In genomic region chr5:158162479-158162878, GRCh38 we compare ENCODE assay signal across 15 cellular contexts.
DNase-seq lines count a peak whose midpoint lies in the region; ATAC-seq and TF ChIP-seq lines count a peak whose summit lies in the region.
"Had no signal": no experiment of that assay in that cellular context is flagged by ENCODE, and none has a peak within 500 bp of the region (broad histone marks: within the 10 kb centered on the region; RNA-seq: fewer than 3 reads in every experiment).

No MANE protein-coding gene starts in this region.

- no peak overlapping the region for H4K8ac ChIP-seq in mesendoderm (ENCODE audit: low read depth, low read length)

- H3K27ac Mint-ChIP-seq in GM23338 (no peak overlapping the region), endothelial cell (ENCODE audit: unreplicated experiment) (no peak overlapping the region)
- H3K27ac Mint-ChIP-seq: CD4-positive, CD25-positive, alpha-beta regulatory T cell had no signal

- H3K27me3 Mint-ChIP-seq in GM23338 (ENCODE audit: insufficient read depth, low read depth, poor library complexity) (peaks cover 13% of the 10 kb centered on the region), endothelial cell (ENCODE audit: unreplicated experiment) (peaks cover 3% of the 10 kb centered on the region)

- H3K27me3 ChIP-seq in GM23338 (ENCODE audit: insufficient read depth) (no peaks in the 10 kb centered on the region), mesendoderm (ENCODE audit: insufficient read depth, low read length, poor library complexity) (no peaks in the 10 kb centered on the region)
- H3K27me3 ChIP-seq: BLaER1 treated with 17β-estradiol and CSF1 and Interleukin-3, amounts not matched to agents 10 nM and 100 nM had no signal

- no peak overlapping the region for H2BK5ac ChIP-seq in mesendoderm (ENCODE audit: low read length)

- H3K27ac ChIP-seq in GM23338 (ENCODE audit: low read depth) (no peak overlapping the region), mesendoderm (ENCODE audit: low read depth, low read length) (peak overlapping the region; percentile 69)
- H3K27ac ChIP-seq: BLaER1 treated with 17β-estradiol and CSF1 and Interleukin-3, amounts not matched to agents 10 nM and 100 nM; HL-60 had no signal

- TF ChIP-seq CTCF in GM23338 (conservative IDR thresholded peaks at IDR 0.05; ENCODE audit: low read depth in 2 of 2) (no peak), endothelial cell (IDR thresholded peaks at IDR 0.05; ENCODE audit: unreplicated experiment) (no peak)

- ATAC-seq in GM23338 (no peak), HG03196 (IDR thresholded peaks at IDR 0.05; ENCODE audit: unreplicated experiment) (no peak), GM19455 (IDR thresholded peaks at IDR 0.05; ENCODE audit: unreplicated experiment) (no peak)

- no peak overlapping the region for H3K18ac ChIP-seq in mesendoderm (ENCODE audit: low read length)

- no peak overlapping the region for H2BK120ac ChIP-seq in mesendoderm (ENCODE audit: low read depth, low read length)

- no peak overlapping the region for H4K5ac ChIP-seq in mesendoderm (ENCODE audit: low read length)

- H3K9ac ChIP-seq in mesendoderm (ENCODE audit: low read length): no peak overlapping the region
- H3K9ac ChIP-seq: BLaER1 treated with 17β-estradiol and CSF1 and Interleukin-3, amounts not matched to agents 10 nM and 100 nM had no signal

- no peak overlapping the region for H2BK15ac ChIP-seq in mesendoderm (replicated peaks; ENCODE audit: low read depth)

- H3K36me3 Mint-ChIP-seq in GM23338 (ENCODE audit: low read depth): no peaks in the 10 kb centered on the region
- H3K36me3 Mint-ChIP-seq in endothelial cell (ENCODE audit: low read depth, unreplicated experiment): no peaks in the 10 kb centered on the region
- H3K36me3 Mint-ChIP-seq: CD4-positive, CD25-positive, alpha-beta regulatory T cell had no signal

- H3K4me1 Mint-ChIP-seq in GM23338: no peaks in the 10 kb centered on the region; the same call in 2 of the 3 replicates
- H3K4me1 Mint-ChIP-seq in endothelial cell (ENCODE audit: unreplicated experiment): peaks cover 9% of the 10 kb centered on the region

- no peaks in the 10 kb centered on the region for H3K79me1 ChIP-seq in mesendoderm (ENCODE audit: low read length)

- no peaks in the 10 kb centered on the region for H4K20me1 ChIP-seq in GM23338 (replicated peaks; ENCODE audit: insufficient read depth)
- H4K20me1 ChIP-seq: BLaER1 treated with 17β-estradiol and CSF1 and Interleukin-3, amounts not matched to agents 10 nM and 100 nM had no signal

- no peaks in the 10 kb centered on the region for H3K9me3 Mint-ChIP-seq in GM23338
- H3K9me3 Mint-ChIP-seq in endothelial cell (ENCODE audit: unreplicated experiment): no peaks in the 10 kb centered on the region
- H3K9me3 Mint-ChIP-seq: CD4-positive, CD25-positive, alpha-beta regulatory T cell had no signal

- H3F3A ChIP-seq in GM23338 (replicated peaks; ENCODE audit: low read depth): no peaks in the 10 kb centered on the region

- H3K4me1 ChIP-seq in GM23338 (ENCODE audit: insufficient read depth): no peaks in the 10 kb centered on the region
- peaks cover 9% of the 10 kb centered on the region for H3K4me1 ChIP-seq in mesendoderm (ENCODE audit: control insufficient read depth, low read depth, low read length)

- H3K36me3 ChIP-seq in GM23338 (ENCODE audit: insufficient read depth) (no peaks in the 10 kb centered on the region), mesendoderm (ENCODE audit: control insufficient read depth, insufficient read depth, low read length) (no peaks in the 10 kb centered on the region)
- H3K36me3 ChIP-seq: BLaER1 treated with 17β-estradiol and CSF1 and Interleukin-3, amounts not matched to agents 10 nM and 100 nM had no signal

- H3K4me3 ChIP-seq in GM23338: no peak overlapping the region
- no peak overlapping the region for H3K4me3 ChIP-seq in mesendoderm (ENCODE audit: low read length)
- H3K4me3 ChIP-seq: BLaER1 treated with 17β-estradiol and CSF1 and Interleukin-3, amounts not matched to agents 10 nM and 100 nM had no signal

- peak overlapping the region; percentile 66; the same call in 1 of the 2 replicates for H2AFZ ChIP-seq in GM23338

- H3K4me3 Mint-ChIP-seq in GM23338 (no peak overlapping the region), endothelial cell (ENCODE audit: unreplicated experiment) (no peak overlapping the region)
- H3K4me3 Mint-ChIP-seq: CD4-positive, CD25-positive, alpha-beta regulatory T cell had no signal

- H3K79me2 ChIP-seq in GM23338 (replicated peaks; ENCODE audit: insufficient read depth): no peaks in the 10 kb centered on the region
- H3K79me2 ChIP-seq in mesendoderm (ENCODE audit: control insufficient read depth, insufficient read depth, low read length): no peaks in the 10 kb centered on the region

- no peaks in the 10 kb centered on the region for H3K9me2 ChIP-seq in GM23338 (ENCODE audit: insufficient read depth)

- H3K23ac ChIP-seq in mesendoderm (ENCODE audit: low read length): no peak overlapping the region

- H2AK5ac ChIP-seq in mesendoderm (ENCODE audit: low read length): no peak overlapping the region

- H3K4me2 ChIP-seq in GM23338 (no peak overlapping the region), mesendoderm (ENCODE audit: low read length) (no peak overlapping the region)
- H3K4me2 ChIP-seq: BLaER1 treated with 17β-estradiol and CSF1 and Interleukin-3, amounts not matched to agents 10 nM and 100 nM had no signal

- no peak overlapping the region for H3K4ac ChIP-seq in mesendoderm (ENCODE audit: low read depth, low read length)

- DNase-seq in GM23338 (ENCODE audit: low spot score) (no peak), NCI-H146 (lab: John Stamatoyannopoulos, UW) (peak; percentile 48), NCI-H748 treated with DMSO at 0.1 percent for 48 hours (lab: John Stamatoyannopoulos, UW) (peak; percentile 11), mesendoderm (peak; percentile 41), iPS-NIHi11 (ENCODE audit: low spot score) (no peak), endothelial cell (ENCODE audit: low spot score) (no peak)
- DNase-seq: ACHN; Calu3; CD4-positive, CD25-positive, alpha-beta regulatory T cell; DMS 273 treated with DMSO at 0.1 percent for 48 hours; HCEC 1CT had no signal

- H3K56ac ChIP-seq in mesendoderm (ENCODE audit: low read length): peak overlapping the region; percentile 44

- WGBS in mesendoderm (ENCODE audit: extremely low coverage, insufficient coverage, low lambda C conversion rate): no CpG with 5 or more reads among the region's 10 CpGs

TF ChIP-seq in GM23338, 12 proteins besides CTCF, POLR2A, EP300 and RAD21 (continues in another document):
- TF ChIP-seq STAT1 (IDR thresholded peaks at IDR 0.05; ENCODE audit: unreplicated experiment) (no peak), ZNF114 (CRISPR knock-in tag; IDR thresholded peaks at IDR 0.05) (no peak), ETS1 (IDR thresholded peaks at IDR 0.05) (no peak), POLR2AphosphoS5 (IDR thresholded peaks at IDR 0.05; ENCODE audit: low read depth) (no peak), JUNB (IDR thresholded peaks at IDR 0.05; ENCODE audit: unreplicated experiment) (no peak), ZNF331 (CRISPR knock-in tag; IDR thresholded peaks at IDR 0.05; ENCODE audit: low read depth) (no peak), EZH2phosphoT487 (IDR thresholded peaks at IDR 0.05; ENCODE audit: unreplicated experiment) (no peak), REST (IDR thresholded peaks at IDR 0.05; ENCODE audit: unreplicated experiment) (no peak), CREB1 (CRISPR knock-in tag; IDR thresholded peaks at IDR 0.05; ENCODE audit: low read depth) (no peak), EZH2 (IDR thresholded peaks at IDR 0.05; ENCODE audit: low read depth, unreplicated experiment) (no peak)

Comparison
In these comparisons a context has a peak if more than half of its experiments do, and no peak if none do; other contexts are left out.
1. DNase-seq: peak in NCI-H146 (single experiment), NCI-H748 treated with DMSO at 0.1 percent for 48 hours (single experiment) and mesendoderm (single experiment); none in GM23338 (single experiment), iPS-NIHi11 (single experiment) and endothelial cell (single experiment).